ENCODE assay signal across 8 cellular contexts in the genomic region with DNA sequence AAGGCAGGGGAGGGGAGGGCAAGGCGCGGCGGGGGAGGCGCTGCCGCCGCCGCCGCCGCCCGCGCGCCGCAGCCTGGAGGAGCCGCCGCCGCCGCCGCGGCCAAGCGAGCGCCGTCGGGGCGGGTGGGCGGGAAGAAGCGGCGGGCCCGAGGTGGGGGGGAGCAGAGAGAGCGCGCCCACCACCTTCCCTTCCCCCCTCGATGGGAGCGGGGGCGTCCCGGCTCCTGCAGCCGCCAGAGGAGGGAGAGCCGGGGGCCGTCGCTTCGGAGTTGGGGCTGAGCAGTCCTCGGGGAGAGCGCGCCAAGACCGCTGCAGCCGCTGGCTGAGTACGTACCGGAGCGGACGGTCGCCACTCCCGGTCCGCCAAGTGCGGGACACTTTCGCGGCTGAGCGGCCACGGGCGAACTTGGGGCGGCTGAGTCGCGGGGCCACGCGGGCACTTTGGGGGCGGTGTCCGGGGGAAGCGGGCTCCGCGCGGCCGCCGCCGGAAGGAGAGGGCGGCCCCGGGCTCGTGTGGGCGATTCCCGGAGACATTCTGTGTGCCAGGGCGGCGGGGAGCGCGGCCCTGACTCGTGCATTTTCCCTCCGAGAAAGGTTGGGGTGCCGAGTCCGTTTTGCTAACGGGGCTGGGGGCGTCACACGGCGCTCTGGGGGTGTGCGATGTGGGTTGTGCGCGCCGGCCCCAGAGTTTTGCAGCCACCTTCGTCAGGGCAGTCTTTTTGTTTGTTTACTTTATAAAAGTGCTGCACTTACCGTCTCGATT. TPM values are rescaled to one million over a fixed set of nuclear protein-coding genes. Genes with fewer than 3 reads are reported as not detected.
DNase-seq lines count a peak whose midpoint lies in the region; ATAC-seq and TF ChIP-seq lines count a peak whose summit lies in the region.

A gene with protein sequence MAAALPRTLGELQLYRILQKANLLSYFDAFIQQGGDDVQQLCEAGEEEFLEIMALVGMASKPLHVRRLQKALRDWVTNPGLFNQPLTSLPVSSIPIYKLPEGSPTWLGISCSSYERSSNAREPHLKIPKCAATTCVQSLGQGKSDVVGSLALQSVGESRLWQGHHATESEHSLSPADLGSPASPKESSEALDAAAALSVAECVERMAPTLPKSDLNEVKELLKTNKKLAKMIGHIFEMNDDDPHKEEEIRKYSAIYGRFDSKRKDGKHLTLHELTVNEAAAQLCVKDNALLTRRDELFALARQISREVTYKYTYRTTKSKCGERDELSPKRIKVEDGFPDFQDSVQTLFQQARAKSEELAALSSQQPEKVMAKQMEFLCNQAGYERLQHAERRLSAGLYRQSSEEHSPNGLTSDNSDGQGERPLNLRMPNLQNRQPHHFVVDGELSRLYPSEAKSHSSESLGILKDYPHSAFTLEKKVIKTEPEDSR (plus strand): TSS at position 49 of the 763 bp plus-strand sequence. CDS start 10,094 bp downstream, outside the sequence.

- in situ Hi-C loops in mammary epithelial cell (cut with MboI; ENCODE audit: low sequenced_read_pairs in 2 of 2): no loop called here

- intact Hi-C loops in mammary epithelial cell (cut with micrococcal nuclease): loop anchor here (1.0 to 5.0 kb wide), 2 partner anchors 77 to 114 kb away; no protein-coding TSS in a partner anchor

- peaks cover 51% of the 10 kb centered on the region for H3K79me2 ChIP-seq in mammary epithelial cell (ENCODE audit: insufficient read depth, low read length)

- TF ChIP-seq CTCF in WERI-Rb-1 (IDR thresholded peaks at IDR 0.05; ENCODE audit: low read depth, low read length): no peak
- TF ChIP-seq CTCF in mammary epithelial cell (conservative IDR thresholded peaks at IDR 0.05 in 1 of 2, IDR thresholded peaks at IDR 0.05 in 1 of 2; ENCODE audit: extremely low read depth in 1 of 2, insufficient read depth in 1 of 2, low read depth in 1 of 2, low read length in 2 of 2): no peak
- no peak for TF ChIP-seq CTCF in kidney epithelial cell (IDR thresholded peaks at IDR 0.05; ENCODE audit: insufficient read depth, low read length, poor library complexity, severe bottlenecking)

- H3K36me3 ChIP-seq in KOPT-K1 (ENCODE audit: insufficient read depth, low read length): no peaks in the 10 kb centered on the region
- H3K36me3 ChIP-seq in WERI-Rb-1: peaks cover 8% of the 10 kb centered on the region; the same call in 1 of the 2 replicates
- H3K36me3 ChIP-seq in mammary epithelial cell (ENCODE audit: insufficient read depth, low read length): no peaks in the 10 kb centered on the region
- H3K36me3 ChIP-seq in kidney epithelial cell (ENCODE audit: control insufficient read depth, insufficient read depth, low read length): no peaks in the 10 kb centered on the region

- H2AFZ ChIP-seq in mammary epithelial cell (ENCODE audit: low read depth, low read length): peak within 1 kb of the TSS; percentile 83

- peak within 1 kb of the TSS; percentile 93 for H3K4me3 ChIP-seq in WERI-Rb-1 (ENCODE audit: low read depth, low read length)
- peak within 1 kb of the TSS; percentile 84 to 91 (median 86) for H3K4me3 ChIP-seq in mammary epithelial cell (replicated peaks in 1 of 3; ENCODE audit: insufficient read depth in 1 of 3, low read depth in 2 of 3, low read length in 3 of 3)
- peak within 1 kb of the TSS; percentile 98 for H3K4me3 ChIP-seq in kidney epithelial cell (ENCODE audit: low read depth, low read length)

- peaks cover 39% of the 10 kb centered on the region for H3K4me1 ChIP-seq in mammary epithelial cell (ENCODE audit: insufficient read depth, low read length)

- no TSS peak for BruUV-seq in mammary epithelial cell (replicated peaks; lab: Mats Ljungman, UMichigan)

- H3K27ac ChIP-seq in KOPT-K1 (ENCODE audit: low read depth, low read length, poor library complexity, severe bottlenecking): peak within 1 kb of the TSS; percentile 80
- H3K27ac ChIP-seq in WERI-Rb-1: peak within 1 kb of the TSS; percentile 97
- peak within 1 kb of the TSS; percentile 79 for H3K27ac ChIP-seq in mammary epithelial cell (ENCODE audit: insufficient read depth, low read depth, low read length)

- peak within 1 kb of the TSS; percentile 99 for H3K4me2 ChIP-seq in mammary epithelial cell (ENCODE audit: insufficient read depth, low read depth, low read length)

- peak; percentile 41 for ATAC-seq in GM21576 (IDR thresholded peaks at IDR 0.05; ENCODE audit: unreplicated experiment)

- no peaks in the 10 kb centered on the region for H3K27me3 ChIP-seq in WERI-Rb-1 (ENCODE audit: insufficient read depth, low read depth, severe bottlenecking)
- no peaks in the 10 kb centered on the region for H3K27me3 ChIP-seq in mammary epithelial cell (ENCODE audit: insufficient read depth, low read length)
- H3K27me3 ChIP-seq in kidney epithelial cell (ENCODE audit: control insufficient read depth, insufficient read depth, low read length): no peaks in the 10 kb centered on the region

- H4K20me1 ChIP-seq in mammary epithelial cell (ENCODE audit: insufficient read depth, low read length): no peaks in the 10 kb centered on the region

- H3K9me3 ChIP-seq in KOPT-K1 (ENCODE audit: insufficient read depth, low read length, poor library complexity, severe bottlenecking): no peaks in the 10 kb centered on the region
- no peaks in the 10 kb centered on the region for H3K9me3 ChIP-seq in WERI-Rb-1 (ENCODE audit: severe bottlenecking)
- H3K9me3 ChIP-seq in mammary epithelial cell (replicated peaks; ENCODE audit: insufficient read depth, low read length): no peaks in the 10 kb centered on the region

- WGBS in mammary epithelial cell (ENCODE audit: low coverage, missing lambda C conversion rate): 20% methylated on average over 3 of the region's 95 CpGs

- dilution Hi-C loops in mammary epithelial cell (cut with HindIII; ENCODE audit: low sequenced_read_pairs): no loop called here

- H3K9ac ChIP-seq in mammary epithelial cell (ENCODE audit: insufficient read depth, low read length): peak within 1 kb of the TSS; percentile 88

- CTCF ChIA-PET in mammary epithelial cell (lab: Charles Lee; ENCODE audit: low non-redundant PET): no interaction called here

- DNase-seq in Daoy (ENCODE audit: low read depth) (peak; percentile 63), WERI-Rb-1 (peak; percentile 46), mammary epithelial cell (peak; percentile 56), kidney epithelial cell (ENCODE audit: low read depth) (no peak), NCI-H187 (lab: John Stamatoyannopoulos, UW) (no peak)
- DNase-seq in stimulated activated CD4-positive, alpha-beta T cell treated with anti-CD3 and anti-CD28 coated beads, Interleukin-1b, Interleukin-23, amount 100 ng/mL, for 4 hours (ENCODE audit: low read depth in 2 of 2): peak; percentile 55 to 60

RNA-seq across cellular contexts. Expression of the gene that starts here (rescaled TPM):
- total RNA-seq in Daoy (2014; rRNA removed; shearing (Covaris generic)): 47.6 and 51.0 TPM in 2 replicates
- total RNA-seq in mammary epithelial cell: 10 to 100 TPM; 41.6 to 43.2 TPM
- polyA plus RNA-seq in mammary epithelial cell: 16.0 TPM
- 87.3 TPM for polyA minus RNA-seq in mammary epithelial cell
- total RNA-seq in kidney epithelial cell: 21.8 and 25.4 TPM in 2 replicates

Comparison
In these comparisons a context has a peak if more than half of its experiments do, and no peak if none do; other contexts are left out.
1. DNase-seq: peak in Daoy (single experiment), WERI-Rb-1 (single experiment), mammary epithelial cell (single experiment) and stimulated activated CD4-positive, alpha-beta T cell treated with anti-CD3 and anti-CD28 coated beads, Interleukin-1b, Interleukin-23, amount 100 ng/mL, for 4 hours (2 of 2); none in kidney epithelial cell (single experiment) and NCI-H187 (0 of 2).
2. Peak in every context shown above with its lines, with median percentiles within 50 percentile points of each other: H3K27ac ChIP-seq and H3K4me3 ChIP-seq.